In genomic region chr6:91063362-91063761, GRCh38 we compare ENCODE assay signal across 26 cellular contexts.
"Had no signal": no experiment of that assay in that cellular context is flagged by ENCODE, and none has a peak within 500 bp of the region (broad histone marks: within the 10 kb centered on the region; RNA-seq: fewer than 3 reads in every experiment).

No MANE protein-coding gene starts in this region.

- H3K4me1 ChIP-seq: neural progenitor cell, parathyroid adenoma, psoas muscle, right lobe of liver, sigmoid colon, suprapubic skin, testis, tibial artery, transverse colon, upper lobe of right lung, uterus had no signal

- H3K36me3 ChIP-seq: ovary, right lobe of liver, sigmoid colon, spleen, suprapubic skin, tibial artery, transverse colon, upper lobe of right lung, uterus had no signal

- H3K9me3 ChIP-seq: ovary, right lobe of liver, sigmoid colon, suprapubic skin, testis, tibial artery, transverse colon, upper lobe of right lung, uterus had no signal

- H3K27ac ChIP-seq: neural progenitor cell, ovary, parathyroid adenoma, psoas muscle, right lobe of liver, sigmoid colon, spleen, suprapubic skin, testis, tibial artery, transverse colon, upper lobe of right lung, uterus had no signal

- DNase-seq: naive thymus-derived CD4-positive, alpha-beta T cell; natural killer cell; occipital lobe; ovary; posterior cingulate gyrus; psoas muscle; right cardiac atrium; right lobe of liver; sigmoid colon; spleen; stimulated activated CD4-positive, alpha-beta T cell treated with anti-CD3 and anti-CD28 coated beads, Interleukin-12 subunit alpha, Interleukin-12 subunit beta, amount 100 ng/mL, for 4 hours; stimulated activated CD4-positive, alpha-beta T cell treated with anti-CD3 and anti-CD28 coated beads, Interleukin-1b, Interleukin-23, amount 100 ng/mL, for 48 hours; stimulated activated CD4-positive, alpha-beta T cell treated with anti-CD3 and anti-CD28 coated beads, Interleukin-4, amount 100 ng/mL, for 1 hour; stimulated activated naive B cell treated with anti-CD40 and anti-IgM and Interleukin-4, amounts not matched to agents 10 μg/mL and 1 μg/mL and 100 μg/mL, for 72 hours; stimulated activated naive CD8-positive, alpha-beta T cell treated with anti-CD3 and anti-CD28 coated beads, Interleukin-15, amount 100 ng/mL, for 72 hours; stimulated activated naive CD8-positive, alpha-beta T cell treated with anti-CD3 and anti-CD28 coated beads, Interleukin-15, Interleukin-2, amounts not matched to agents 100 U/mL and 50 U/mL, for 24 hours; substantia nigra; testis; tibial artery; transverse colon; upper lobe of right lung; uterus had no signal

- H3K27me3 ChIP-seq: neural progenitor cell, ovary, right lobe of liver, sigmoid colon, spleen, suprapubic skin, testis, tibial artery, transverse colon, upper lobe of right lung, uterus had no signal

- H3K4me3 ChIP-seq: neural progenitor cell, ovary, psoas muscle, right lobe of liver, sigmoid colon, smooth muscle cell, spleen, suprapubic skin, testis, tibial artery, transverse colon, upper lobe of right lung, uterus had no signal
